2 cellular contexts compared by ENCODE assay signal in the genomic region with DNA sequence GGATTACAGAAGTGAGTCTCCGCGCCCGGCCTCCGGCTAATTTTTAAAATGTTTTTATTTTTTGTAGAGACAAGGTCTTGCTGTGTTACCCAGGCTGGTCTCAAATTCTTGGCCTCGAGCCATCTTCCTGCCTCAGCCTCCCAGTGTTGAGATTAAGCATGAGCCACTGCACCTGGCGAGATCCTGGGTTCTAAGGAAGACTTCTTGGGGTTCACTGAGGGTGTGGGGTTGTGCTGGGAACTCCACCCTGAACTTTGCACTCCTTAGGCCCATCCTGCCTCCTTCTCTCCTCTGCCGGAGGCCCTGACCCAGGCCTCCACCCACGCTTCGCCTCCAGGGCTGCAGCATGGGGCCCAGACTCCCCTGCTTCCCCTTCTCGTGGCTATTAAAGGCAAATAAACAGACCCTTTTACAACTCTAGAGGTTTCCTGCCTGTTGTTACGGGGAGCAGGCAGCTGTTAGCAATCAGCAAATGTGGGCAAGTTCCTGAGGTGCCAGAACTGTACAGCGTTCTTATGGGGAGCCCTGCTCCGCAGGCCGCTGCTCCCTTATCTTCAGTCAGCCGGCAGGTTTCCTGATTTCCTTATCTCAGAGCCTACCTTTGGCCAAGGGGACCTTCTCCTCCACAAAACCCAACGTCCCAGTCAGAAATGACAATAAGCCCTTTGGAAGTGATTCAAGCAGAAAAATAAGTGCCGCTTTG.
TF ChIP-seq lines count a peak whose summit lies in the region.

No MANE protein-coding gene starts in this region.

TF ChIP-seq in HepG2, 621 proteins besides CTCF, POLR2A, EP300 and RAD21:
- TF ChIP-seq, protein P1, sequence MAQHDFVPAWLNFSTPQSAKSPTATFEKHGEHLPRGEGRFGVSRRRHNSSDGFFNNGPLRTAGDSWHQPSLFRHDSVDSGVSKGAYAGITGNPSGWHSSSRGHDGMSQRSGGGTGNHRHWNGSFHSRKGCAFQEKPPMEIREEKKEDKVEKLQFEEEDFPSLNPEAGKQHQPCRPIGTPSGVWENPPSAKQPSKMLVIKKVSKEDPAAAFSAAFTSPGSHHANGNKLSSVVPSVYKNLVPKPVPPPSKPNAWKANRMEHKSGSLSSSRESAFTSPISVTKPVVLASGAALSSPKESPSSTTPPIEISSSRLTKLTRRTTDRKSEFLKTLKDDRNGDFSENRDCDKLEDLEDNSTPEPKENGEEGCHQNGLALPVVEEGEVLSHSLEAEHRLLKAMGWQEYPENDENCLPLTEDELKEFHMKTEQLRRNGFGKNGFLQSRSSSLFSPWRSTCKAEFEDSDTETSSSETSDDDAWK (CRISPR knock-in tag; IDR thresholded peaks at IDR 0.05) = no peak
- TF ChIP-seq, protein P2, sequence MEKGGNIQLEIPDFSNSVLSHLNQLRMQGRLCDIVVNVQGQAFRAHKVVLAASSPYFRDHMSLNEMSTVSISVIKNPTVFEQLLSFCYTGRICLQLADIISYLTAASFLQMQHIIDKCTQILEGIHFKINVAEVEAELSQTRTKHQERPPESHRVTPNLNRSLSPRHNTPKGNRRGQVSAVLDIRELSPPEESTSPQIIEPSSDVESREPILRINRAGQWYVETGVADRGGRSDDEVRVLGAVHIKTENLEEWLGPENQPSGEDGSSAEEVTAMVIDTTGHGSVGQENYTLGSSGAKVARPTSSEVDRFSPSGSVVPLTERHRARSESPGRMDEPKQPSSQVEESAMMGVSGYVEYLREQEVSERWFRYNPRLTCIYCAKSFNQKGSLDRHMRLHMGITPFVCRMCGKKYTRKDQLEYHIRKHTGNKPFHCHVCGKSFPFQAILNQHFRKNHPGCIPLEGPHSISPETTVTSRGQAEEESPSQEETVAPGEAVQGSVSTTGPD (CRISPR knock-in tag; IDR thresholded peaks at IDR 0.05) = no peak
- TF ChIP-seq ZNF687 (CRISPR knock-in tag; IDR thresholded peaks at IDR 0.05) (peak; percentile 25), NCOA2 (CRISPR knock-in tag; IDR thresholded peaks at IDR 0.05) (no peak)
- TF ChIP-seq, protein P3, sequence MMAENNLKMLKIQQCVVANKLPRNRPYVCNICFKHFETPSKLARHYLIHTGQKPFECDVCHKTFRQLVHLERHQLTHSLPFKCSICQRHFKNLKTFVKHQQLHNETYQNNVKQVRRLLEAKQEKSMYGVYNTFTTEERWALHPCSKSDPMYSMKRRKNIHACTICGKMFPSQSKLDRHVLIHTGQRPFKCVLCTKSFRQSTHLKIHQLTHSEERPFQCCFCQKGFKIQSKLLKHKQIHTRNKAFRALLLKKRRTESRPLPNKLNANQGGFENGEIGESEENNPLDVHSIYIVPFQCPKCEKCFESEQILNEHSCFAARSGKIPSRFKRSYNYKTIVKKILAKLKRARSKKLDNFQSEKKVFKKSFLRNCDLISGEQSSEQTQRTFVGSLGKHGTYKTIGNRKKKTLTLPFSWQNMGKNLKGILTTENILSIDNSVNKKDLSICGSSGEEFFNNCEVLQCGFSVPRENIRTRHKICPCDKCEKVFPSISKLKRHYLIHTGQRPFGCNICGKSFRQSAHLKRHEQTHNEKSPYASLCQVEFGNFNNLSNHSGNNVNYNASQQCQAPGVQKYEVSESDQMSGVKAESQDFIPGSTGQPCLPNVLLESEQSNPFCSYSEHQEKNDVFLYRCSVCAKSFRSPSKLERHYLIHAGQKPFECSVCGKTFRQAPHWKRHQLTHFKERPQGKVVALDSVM (CRISPR knock-in tag; IDR thresholded peaks at IDR 0.05) = peak; percentile 76; the same call in 1 of the 2 replicates

TF ChIP-seq in IMR-90, 13 proteins besides CTCF, POLR2A, EP300 and RAD21:
- TF ChIP-seq MAZ (IDR thresholded peaks at IDR 0.05; ENCODE audit: borderline replicate concordance, low read depth, low read length) = no peak
- TF ChIP-seq, protein P4, sequence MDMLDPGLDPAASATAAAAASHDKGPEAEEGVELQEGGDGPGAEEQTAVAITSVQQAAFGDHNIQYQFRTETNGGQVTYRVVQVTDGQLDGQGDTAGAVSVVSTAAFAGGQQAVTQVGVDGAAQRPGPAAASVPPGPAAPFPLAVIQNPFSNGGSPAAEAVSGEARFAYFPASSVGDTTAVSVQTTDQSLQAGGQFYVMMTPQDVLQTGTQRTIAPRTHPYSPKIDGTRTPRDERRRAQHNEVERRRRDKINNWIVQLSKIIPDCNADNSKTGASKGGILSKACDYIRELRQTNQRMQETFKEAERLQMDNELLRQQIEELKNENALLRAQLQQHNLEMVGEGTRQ (IDR thresholded peaks at IDR 0.05; ENCODE audit: low read depth, low read length) = no peak
- TF ChIP-seq, protein P5, sequence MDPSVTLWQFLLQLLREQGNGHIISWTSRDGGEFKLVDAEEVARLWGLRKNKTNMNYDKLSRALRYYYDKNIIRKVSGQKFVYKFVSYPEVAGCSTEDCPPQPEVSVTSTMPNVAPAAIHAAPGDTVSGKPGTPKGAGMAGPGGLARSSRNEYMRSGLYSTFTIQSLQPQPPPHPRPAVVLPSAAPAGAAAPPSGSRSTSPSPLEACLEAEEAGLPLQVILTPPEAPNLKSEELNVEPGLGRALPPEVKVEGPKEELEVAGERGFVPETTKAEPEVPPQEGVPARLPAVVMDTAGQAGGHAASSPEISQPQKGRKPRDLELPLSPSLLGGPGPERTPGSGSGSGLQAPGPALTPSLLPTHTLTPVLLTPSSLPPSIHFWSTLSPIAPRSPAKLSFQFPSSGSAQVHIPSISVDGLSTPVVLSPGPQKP (IDR thresholded peaks at IDR 0.05; ENCODE audit: borderline replicate concordance, low read depth, low read length) = no peak
- no peak for TF ChIP-seq CHD1 (IDR thresholded peaks at IDR 0.05; ENCODE audit: low read depth, low read length)
- no peak for TF ChIP-seq RCOR1 (IDR thresholded peaks at IDR 0.05; ENCODE audit: insufficient replicate concordance, low read length)
- TF ChIP-seq RFX5 (IDR thresholded peaks at IDR 0.05; ENCODE audit: low read depth, low read length) = no peak
- TF ChIP-seq SMC3 (IDR thresholded peaks at IDR 0.05; ENCODE audit: low read depth, low read length) = no peak
- no peak for TF ChIP-seq MAFK (IDR thresholded peaks at IDR 0.05; ENCODE audit: low read depth, low read length)
- no peak for TF ChIP-seq MXI1 (IDR thresholded peaks at IDR 0.05; ENCODE audit: borderline replicate concordance, low read depth, low read length)
- TF ChIP-seq BHLHE40 (IDR thresholded peaks at IDR 0.05; ENCODE audit: low read depth, low read length) = no peak
- TF ChIP-seq CEBPB (IDR thresholded peaks at IDR 0.05; ENCODE audit: low read depth, low read length) = no peak
- no peak for TF ChIP-seq FOS (IDR thresholded peaks at IDR 0.05; ENCODE audit: low read depth, low read length)
- no peak for TF ChIP-seq NFE2L2 (IDR thresholded peaks at IDR 0.05; ENCODE audit: low read depth, low read length)
